In the genomic region with DNA sequence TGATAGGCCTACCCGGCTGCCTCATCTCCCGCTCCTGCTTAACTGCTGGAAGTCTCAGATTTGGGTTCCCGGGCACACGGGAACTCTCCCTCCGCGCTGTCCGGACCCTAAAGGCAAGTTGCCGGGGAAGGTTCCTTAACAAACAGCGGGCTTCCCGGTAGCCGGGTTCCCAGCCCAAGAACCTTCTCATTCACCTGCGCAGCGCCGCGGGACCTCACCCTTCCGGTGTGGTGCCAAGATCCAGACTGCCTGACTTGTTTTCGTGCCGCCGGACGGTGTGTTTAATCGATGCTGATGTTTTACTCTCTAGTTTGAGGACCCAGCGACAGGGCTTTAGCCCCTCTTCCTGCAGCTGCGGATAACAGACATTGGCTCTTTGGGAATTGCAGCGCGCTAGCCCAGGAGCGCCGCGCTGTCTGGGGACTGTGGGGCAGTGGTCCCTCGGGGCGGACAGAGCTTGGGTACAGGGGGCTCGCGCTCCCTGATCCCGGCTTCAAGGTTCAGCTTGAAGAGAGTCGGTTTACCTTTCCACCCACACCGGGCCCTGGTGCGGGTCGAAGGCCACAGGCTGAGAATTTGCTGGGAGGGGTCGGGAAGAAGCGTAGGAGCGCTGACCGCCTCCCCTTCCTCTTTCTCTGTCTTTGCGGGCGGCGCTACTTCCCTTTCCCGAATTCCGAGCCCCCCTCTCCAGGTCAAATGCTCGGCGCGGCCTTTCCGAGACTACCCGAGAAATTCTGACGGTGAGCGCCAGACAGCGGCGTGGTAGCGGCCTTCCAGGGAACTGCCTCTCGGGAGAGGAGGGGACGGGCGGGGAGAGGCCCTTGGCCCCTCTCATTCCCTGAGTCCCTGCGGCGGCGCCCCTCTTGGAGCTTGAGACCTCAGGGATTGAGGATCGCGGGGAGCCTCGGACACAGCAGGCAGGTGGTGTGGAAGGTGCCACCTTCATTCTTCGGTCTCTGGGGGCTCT, we compare ENCODE assay signal across 9 cellular contexts. TPM values are rescaled to one million over a fixed set of nuclear protein-coding genes. Genes with fewer than 3 reads are reported as not detected.
DNase-seq lines count a peak whose midpoint lies in the region; ATAC-seq and TF ChIP-seq lines count a peak whose summit lies in the region.
"Had no signal": no experiment of that assay in that cellular context is flagged by ENCODE, and none has a peak within 500 bp of the region (broad histone marks: within the 10 kb centered on the region; RNA-seq: fewer than 3 reads in every experiment).

No MANE protein-coding gene starts in this region.

- H3K27ac Mint-ChIP-seq in activated naive CD4-positive, alpha-beta T cell treated with anti-CD3 and anti-CD28 coated beads, Interleukin-2, amount 50 U/mL, for 24 hours: no peak overlapping the region

- H3K27ac ChIP-seq in right cardiac atrium (ENCODE audit: low read length) (no peak overlapping the region), rectal smooth muscle tissue (ENCODE audit: low read depth, low read length) (no peak overlapping the region)
- H3K27ac ChIP-seq: ascending aorta had no signal

- no peaks in the 10 kb centered on the region for H3K9me3 ChIP-seq in right cardiac atrium (ENCODE audit: control insufficient read depth, low read length)
- H3K9me3 ChIP-seq: ascending aorta had no signal

- no peak overlapping the region for H3K9ac ChIP-seq in rectal smooth muscle tissue (ENCODE audit: low read length)

- no peak for TF ChIP-seq CTCF in GM10266 (IDR thresholded peaks at IDR 0.05; ENCODE audit: control insufficient read depth, insufficient read depth, low read depth, missing control alignments)

- intact Hi-C loops in right cardiac atrium (cut with DNase I): loop anchor here in 3 of 4 donors (5.0 to 10.0 kb wide), 2 partner anchors 463 to 471 kb away; no protein-coding TSS in a partner anchor

- H3K4me1 ChIP-seq in right cardiac atrium (ENCODE audit: control insufficient read depth, insufficient read depth, low read length): no peaks in the 10 kb centered on the region
- H3K4me1 ChIP-seq in rectal smooth muscle tissue (ENCODE audit: control insufficient read depth, insufficient read depth, low read length): no peaks in the 10 kb centered on the region

- H3K4me1 Mint-ChIP-seq in activated naive CD4-positive, alpha-beta T cell treated with anti-CD3 and anti-CD28 coated beads, Interleukin-2, amount 50 U/mL, for 24 hours: no peaks in the 10 kb centered on the region

- H3K27me3 Mint-ChIP-seq in activated naive CD4-positive, alpha-beta T cell treated with anti-CD3 and anti-CD28 coated beads, Interleukin-2, amount 50 U/mL, for 24 hours: peaks cover 3% of the 10 kb centered on the region

- 2% methylated on average over 66 of the region's 66 CpGs for WGBS in right cardiac atrium

- ATAC-seq in right cardiac atrium: peak; percentile 53 to 57
- no peak for ATAC-seq in GM18498 (IDR thresholded peaks at IDR 0.05; ENCODE audit: unreplicated experiment)

- H3K36me3 ChIP-seq in rectal smooth muscle tissue (ENCODE audit: control insufficient read depth, insufficient read depth, low read length): no peaks in the 10 kb centered on the region
- H3K36me3 ChIP-seq: ascending aorta had no signal

- H3K4me3 Mint-ChIP-seq in activated naive CD4-positive, alpha-beta T cell treated with anti-CD3 and anti-CD28 coated beads, Interleukin-2, amount 50 U/mL, for 24 hours: peak overlapping the region; percentile 74

- no peaks in the 10 kb centered on the region for H3K36me3 Mint-ChIP-seq in activated naive CD4-positive, alpha-beta T cell treated with anti-CD3 and anti-CD28 coated beads, Interleukin-2, amount 50 U/mL, for 24 hours

- H3K4me3 ChIP-seq in GM08714 (ENCODE audit: low read length) (peak overlapping the region; percentile 1; the same call in 1 of the 2 replicates), right cardiac atrium (ENCODE audit: low read length) (peak overlapping the region; percentile 59), rectal smooth muscle tissue (ENCODE audit: low read length) (peak overlapping the region; percentile 52)

- H3K27me3 ChIP-seq in right cardiac atrium (ENCODE audit: control insufficient read depth, insufficient read depth): no peaks in the 10 kb centered on the region
- H3K27me3 ChIP-seq in rectal smooth muscle tissue (ENCODE audit: control insufficient read depth, insufficient read depth, low read length): peaks cover 15% of the 10 kb centered on the region

- DNase-seq in right cardiac atrium (peak in 2 of 3 donors; percentile 52 to 65), NCI-H2081 (lab: John Stamatoyannopoulos, UW) (no peak), GM10266 (ENCODE audit: extremely low spot score) (no peak)
- no peak for DNase-seq in activated CD4-positive, CD25-positive, alpha-beta regulatory T cell (lab: John Stamatoyannopoulos, UW)

- H3K9me3 Mint-ChIP-seq in activated naive CD4-positive, alpha-beta T cell treated with anti-CD3 and anti-CD28 coated beads, Interleukin-2, amount 50 U/mL, for 24 hours: no peaks in the 10 kb centered on the region

RNA-seq across cellular contexts. Expression of a gene that starts 17.2 kb away (rescaled TPM):
- total RNA-seq in right cardiac atrium: 1 to 10 TPM; 8.9 to 9.5 (median 9.3) TPM
- 9.2 TPM for polyA plus RNA-seq in right cardiac atrium

RNA-seq across cellular contexts. Expression of a gene that starts 45.5 kb away (rescaled TPM):
- 10 to 100 TPM; 15.6 to 17.8 (median 16.5) TPM for total RNA-seq in right cardiac atrium
- polyA plus RNA-seq in right cardiac atrium: 5.1 TPM

Comparison
In these comparisons a context has a peak if more than half of its experiments do, and no peak if none do; other contexts are left out.
1. H3K4me3 ChIP-seq: peak in every context shown above with its lines; median percentile 59 in right cardiac atrium; 52 in rectal smooth muscle tissue; 1 in GM08714.
2. DNase-seq: peak in right cardiac atrium (2 of 3); none in NCI-H2081 (0 of 2), activated CD4-positive, CD25-positive, alpha-beta regulatory T cell (0 of 4) and GM10266 (single experiment).